ENCODE assay signal across 1 cellular context in genomic region chr3:115401891-115402501, GRCh38.
TF ChIP-seq lines count a peak whose summit lies in the region.

No MANE protein-coding gene starts in this region.

TF ChIP-seq in SK-N-SH, 30 proteins besides CTCF, POLR2A, EP300 and RAD21 (continued from another document):
- no peak for TF ChIP-seq ZBTB33 (IDR thresholded peaks at IDR 0.05; ENCODE audit: borderline replicate concordance, low read depth)
- no peak for TF ChIP-seq FOXM1 (IDR thresholded peaks at IDR 0.05; ENCODE audit: low read depth)
- TF ChIP-seq RCOR1 (IDR thresholded peaks at IDR 0.05; ENCODE audit: low read length), result no peak
- TF ChIP-seq ELF1 (IDR thresholded peaks at IDR 0.05), result no peak
- no peak for TF ChIP-seq USF2 (IDR thresholded peaks at IDR 0.05; ENCODE audit: borderline replicate concordance, low read depth, low read length)
- no peak; the same call in 1 of the 2 replicates for TF ChIP-seq JUND (IDR thresholded peaks at IDR 0.05)
- no peak for TF ChIP-seq GABPA (IDR thresholded peaks at IDR 0.05; ENCODE audit: low read depth)
- TF ChIP-seq TCF12 (IDR thresholded peaks at IDR 0.05), result 0 out of 2 replicates have a peak, but pooled peaks have one; percentile 9
- no peak for TF ChIP-seq YY1 (IDR thresholded peaks at IDR 0.05; ENCODE audit: low read depth)
- TF ChIP-seq POLR2AphosphoS5 (IDR thresholded peaks at IDR 0.05; ENCODE audit: low read depth, low read length), result no peak
- peak; percentile 35; the same call in 1 of the 2 replicates for TF ChIP-seq FOSL2 (IDR thresholded peaks at IDR 0.05; ENCODE audit: borderline replicate concordance, low read depth)
- 0 out of 2 replicates have a peak, but pooled peaks have one; percentile 14 for TF ChIP-seq PBX3 (IDR thresholded peaks at IDR 0.05)
- no peak for TF ChIP-seq CHD2 (IDR thresholded peaks at IDR 0.05; ENCODE audit: low read length, partially characterized antibody)
